In genomic region chr20:17502105-17502504, GRCh38 we compare ENCODE assay signal across 23 cellular contexts.
"Had no signal": no experiment of that assay in that cellular context is flagged by ENCODE, and none has a peak within 500 bp of the region (broad histone marks: within the 10 kb centered on the region; RNA-seq: fewer than 3 reads in every experiment).

No MANE protein-coding gene starts in this region.

- H3K27ac ChIP-seq: foreskin keratinocyte, hepatocyte, left ventricle myocardium inferior, lower lobe of right lung, neutrophil, spleen, testis, tibial nerve had no signal

- H3K4me3 Mint-ChIP-seq: memory B cell; nephron progenitor cell; stimulated activated naive B cell treated with anti-CD40 and anti-IgM and Interleukin-4, amounts not matched to agents 10 μg/mL and 1 μg/mL and 100 μg/mL, for 72 hours; stimulated activated naive CD8-positive, alpha-beta T cell treated with anti-CD3 and anti-CD28 coated beads, Interleukin-15, amount 100 ng/mL, for 72 hours had no signal

- H3K9me3 Mint-ChIP-seq: memory B cell; nephron progenitor cell; stimulated activated naive B cell treated with anti-CD40 and anti-IgM and Interleukin-4, amounts not matched to agents 10 μg/mL and 1 μg/mL and 100 μg/mL, for 72 hours; stimulated activated naive CD8-positive, alpha-beta T cell treated with anti-CD3 and anti-CD28 coated beads, Interleukin-15, amount 100 ng/mL, for 72 hours had no signal

- H3K9me3 ChIP-seq: left ventricle myocardium inferior, lower lobe of right lung, neutrophil, spleen, testis, tibial nerve had no signal

- DNase-seq: dermis blood vessel endothelial cell; erythroblast; foreskin keratinocyte; left ventricle myocardium inferior; lower lobe of right lung; midbrain; nephron progenitor cell; posterior cingulate gyrus; spleen; stimulated activated CD4-positive, alpha-beta T cell treated with anti-CD3 and anti-CD28 coated beads, Interleukin-15, amount 100 ng/mL, for 24 hours; stimulated activated CD4-positive, alpha-beta T cell treated with anti-CD3 and anti-CD28 coated beads, Interleukin-1b, Interleukin-23, amount 100 ng/mL, for 48 hours; stimulated activated CD4-positive, alpha-beta T cell treated with anti-CD3 and anti-CD28 coated beads, Interleukin-4, amount 100 ng/mL, for 4 hours; stimulated activated naive B cell treated with anti-CD40 and anti-IgM and Interleukin-4, amounts not matched to agents 10 μg/mL and 1 μg/mL and 100 μg/mL, for 72 hours; stimulated activated naive CD8-positive, alpha-beta T cell treated with anti-CD3 and anti-CD28 coated beads, Interleukin-15, amount 100 ng/mL, for 72 hours; testis had no signal

- ATAC-seq: foreskin keratinocyte; lower lobe of right lung; sciatic nerve; stimulated activated naive B cell treated with anti-CD40 and anti-IgM and Interleukin-4, amounts not matched to agents 10 μg/mL and 1 μg/mL and 100 μg/mL, for 72 hours; stimulated activated naive CD8-positive, alpha-beta T cell treated with anti-CD3 and anti-CD28 coated beads, Interleukin-15, amount 100 ng/mL, for 72 hours had no signal

- H3K27ac Mint-ChIP-seq: memory B cell; nephron progenitor cell; stimulated activated naive B cell treated with anti-CD40 and anti-IgM and Interleukin-4, amounts not matched to agents 10 μg/mL and 1 μg/mL and 100 μg/mL, for 72 hours; stimulated activated naive CD8-positive, alpha-beta T cell treated with anti-CD3 and anti-CD28 coated beads, Interleukin-15, amount 100 ng/mL, for 72 hours had no signal

- H3K79me2 ChIP-seq: hepatocyte had no signal

- H3K4me2 ChIP-seq: hepatocyte had no signal

- H3K4me3 ChIP-seq: hepatocyte, left ventricle myocardium inferior, lower lobe of right lung, spleen, testis, tibial nerve had no signal

- H3K36me3 ChIP-seq: left ventricle myocardium inferior, lower lobe of right lung, neutrophil, spleen, tibial nerve had no signal

- H2AFZ ChIP-seq: hepatocyte had no signal

- FAIRE-seq: colon, endothelial cell of umbilical vein, islet of Langerhans had no signal

- H3K27me3 ChIP-seq: foreskin keratinocyte, hepatocyte, spleen, testis, tibial nerve had no signal

- H3K36me3 Mint-ChIP-seq: memory B cell; stimulated activated naive B cell treated with anti-CD40 and anti-IgM and Interleukin-4, amounts not matched to agents 10 μg/mL and 1 μg/mL and 100 μg/mL, for 72 hours had no signal
